ENCODE assay signal across 10 cellular contexts in the genomic region with DNA sequence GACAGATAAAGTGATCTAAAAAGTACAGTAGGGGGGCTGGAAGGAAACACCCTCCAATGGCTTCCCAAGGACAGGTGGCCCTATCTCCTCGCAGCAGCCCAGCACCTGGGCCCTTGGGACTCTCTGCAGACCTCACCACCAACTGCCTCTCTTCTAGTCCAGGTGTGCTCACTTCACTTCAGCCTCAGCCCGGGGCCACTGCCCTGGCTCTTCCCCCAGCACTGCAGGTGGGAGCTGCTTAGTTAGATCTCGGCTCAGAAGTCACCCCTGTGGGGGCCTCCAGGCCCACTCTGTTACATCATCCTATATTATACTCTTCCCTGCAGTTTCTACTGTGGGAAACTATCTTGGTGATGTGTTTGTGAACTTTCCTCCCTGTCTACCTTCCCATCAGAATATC. TPM values are rescaled to one million over a fixed set of nuclear protein-coding genes. Genes with fewer than 3 reads are reported as not detected.
DNase-seq lines count a peak whose midpoint lies in the region; ATAC-seq and TF ChIP-seq lines count a peak whose summit lies in the region.
"Had no signal": no experiment of that assay in that cellular context is flagged by ENCODE, and none has a peak within 500 bp of the region (broad histone marks: within the 10 kb centered on the region; RNA-seq: fewer than 3 reads in every experiment).

No MANE protein-coding gene starts in this region.

- no peaks in the 10 kb centered on the region for H3K9me3 ChIP-seq in DND-41 (ENCODE audit: insufficient read depth, low read length, severe bottlenecking)
- no peaks in the 10 kb centered on the region for H3K9me3 ChIP-seq in prostate gland

- TF ChIP-seq CTCF in DND-41 (IDR thresholded peaks at IDR 0.05; ENCODE audit: borderline replicate concordance, extremely low read depth, low read length, poor library complexity, severe bottlenecking): no peak
- no peak for TF ChIP-seq CTCF in RWPE1 (conservative IDR thresholded peaks at IDR 0.05; ENCODE audit: low read depth)
- no peak for TF ChIP-seq CTCF in prostate gland (IDR thresholded peaks at IDR 0.05)

- no peak overlapping the region for H2AFZ ChIP-seq in DND-41 (ENCODE audit: low read depth, low read length)

- no peak overlapping the region for H3K4me2 ChIP-seq in DND-41 (ENCODE audit: insufficient read depth, low read length)

- 68% methylated on average over 3 of the region's 3 CpGs for WGBS in prostate gland

- H3K27ac ChIP-seq in DND-41 (ENCODE audit: low read length): no peak overlapping the region
- peak overlapping the region; percentile 60 for H3K27ac ChIP-seq in RWPE1
- peak overlapping the region; percentile 72 to 97 for H3K27ac ChIP-seq in prostate gland
- H3K27ac ChIP-seq: brain microvascular endothelial cell had no signal

- H3K9ac ChIP-seq in DND-41 (ENCODE audit: low read depth, low read length): no peak overlapping the region

- no peaks in the 10 kb centered on the region for H3K79me2 ChIP-seq in DND-41 (ENCODE audit: insufficient read depth, low read length)

- H3K36me3 ChIP-seq in DND-41 (ENCODE audit: insufficient read depth, low read length) (no peaks in the 10 kb centered on the region), prostate gland (peaks cover 4 to 24% of the 10 kb centered on the region in 2 donors)
- H3K36me3 ChIP-seq: brain microvascular endothelial cell had no signal

- H3K4me1 ChIP-seq in DND-41 (ENCODE audit: insufficient read depth, low read length) (no peaks in the 10 kb centered on the region), prostate gland (replicated peaks) (peaks cover 10% of the 10 kb centered on the region)

- DNase-seq in DND-41: peak; percentile 6
- no peak for DNase-seq in RWPE1 (ENCODE audit: low spot score)
- peak; percentile 24 for DNase-seq in left cardiac atrium
- no peak for DNase-seq in prostate gland (ENCODE audit: low spot score)
- DNase-seq in stimulated activated naive CD4-positive, alpha-beta T cell (lab: John Stamatoyannopoulos, UW): no peak

- TF ChIP-seq POLR2A in prostate gland (IDR thresholded peaks at IDR 0.05): no peak

- POLR2A ChIA-PET in RWPE1 (lab: Yijun Ruan, JAX; ENCODE audit: low non-redundant PET): no interaction called here

- intact Hi-C loops in left cardiac atrium (cut with DNase I) (no loop called here), prostate gland (cut with DNase I) (no loop called here)

- H4K20me1 ChIP-seq in DND-41 (ENCODE audit: insufficient read depth, low read length): 0 out of 2 replicates have a peak, but pooled peaks cover 5% of the 10 kb centered on the region

- H3K4me3 ChIP-seq in DND-41 (ENCODE audit: low read depth in 1 of 2, low read length in 2 of 2) (no peak overlapping the region), prostate gland (peak overlapping the region; percentile 96 to 98)

- CTCF ChIA-PET in RWPE1 (lab: Yijun Ruan, JAX): no interaction called here

- H3K27me3 ChIP-seq in DND-41 (ENCODE audit: insufficient read depth, low read length, poor library complexity) (no peaks in the 10 kb centered on the region), prostate gland (replicated peaks; ENCODE audit: insufficient read depth) (no peaks in the 10 kb centered on the region)

- ATAC-seq in DND-41 (ENCODE audit: insufficient read depth, low read depth) (no peak), left cardiac atrium (no peak), HG03097 (IDR thresholded peaks at IDR 0.05; ENCODE audit: low FRiP score, unreplicated experiment) (no peak), HG02588 (IDR thresholded peaks at IDR 0.05; ENCODE audit: unreplicated experiment) (no peak), HG03354 (IDR thresholded peaks at IDR 0.05; ENCODE audit: poor library complexity, severe bottlenecking, unreplicated experiment) (no peak)

RNA-seq across cellular contexts. Expression of gene KLF15, which starts 2.0 kb away (rescaled TPM):
- 10 to 100 TPM; 23.8 to 32.4 TPM for total RNA-seq in left cardiac atrium
- 10 to 100 TPM; 52.7 to 72.6 TPM for total RNA-seq in prostate gland
- total RNA-seq: T-helper 2 cell treated with Interferon-gamma antibody and Interleukin-4, amounts not matched to agents 100 ng/mL and 5 ng/mL, for 36 hours had no signal

RNA-seq across cellular contexts. Expression of gene CFAP100, which starts 39.5 kb away (rescaled TPM):
- total RNA-seq in left cardiac atrium (not detected), prostate gland (1 to 10 TPM in 1 of 2 donors, not detected in 1; 2.3 TPM)
- total RNA-seq: T-helper 2 cell treated with Interferon-gamma antibody and Interleukin-4, amounts not matched to agents 100 ng/mL and 5 ng/mL, for 36 hours had no signal

Comparison
In these comparisons a context has a peak if more than half of its experiments do, and no peak if none do; other contexts are left out.
1. DNase-seq: peak in DND-41 (single experiment) and left cardiac atrium (single experiment); none in RWPE1 (single experiment), prostate gland (single experiment) and stimulated activated naive CD4-positive, alpha-beta T cell (0 of 6).
2. H3K4me3 ChIP-seq: peak in prostate gland (2 of 2); none in DND-41 (0 of 2).